27 cellular contexts compared by ENCODE assay signal in genomic region chr12:22535478-22535877, GRCh38. TPM values are rescaled to one million over a fixed set of nuclear protein-coding genes. Genes with fewer than 3 reads are reported as not detected.
DNase-seq lines count a peak whose midpoint lies in the region; ATAC-seq and TF ChIP-seq lines count a peak whose summit lies in the region.
"Had no signal": no experiment of that assay in that cellular context is flagged by ENCODE, and none has a peak within 500 bp of the region (broad histone marks: within the 10 kb centered on the region; RNA-seq: fewer than 3 reads in every experiment).

No MANE protein-coding gene starts in this region.

- no peaks in the 10 kb centered on the region for H3K27me3 ChIP-seq in CD8-positive, alpha-beta T cell (ENCODE audit: insufficient read depth, low read length)
- no peaks in the 10 kb centered on the region for H3K27me3 ChIP-seq in iPS-20b (ENCODE audit: insufficient read depth, low read length)
- H3K27me3 ChIP-seq: SJSA1, transverse colon had no signal

- H3K9ac ChIP-seq in iPS-20b (ENCODE audit: low read depth, low read length): peak overlapping the region; percentile 21; the same call in 1 of the 2 replicates

- in situ Hi-C loops in G401 (cut with HindIII; ENCODE audit: low sequenced_read_pairs): no loop called here

- peaks cover 35% of the 10 kb centered on the region for H3K36me3 Mint-ChIP-seq in activated T-cell treated with anti-CD3 and anti-CD28 coated beads, Interleukin-2, amount 50 U/mL, for 4 hours (ENCODE audit: insufficient read depth)
- H3K36me3 Mint-ChIP-seq in CD8-positive, alpha-beta T cell: peaks cover 53% of the 10 kb centered on the region

- peaks cover 10% of the 10 kb centered on the region for H3K36me3 ChIP-seq in CD8-positive, alpha-beta T cell (ENCODE audit: insufficient read depth, low read length)
- H3K36me3 ChIP-seq in OCI-LY7 (ENCODE audit: insufficient read depth, low read length): peaks cover 66% of the 10 kb centered on the region
- H3K36me3 ChIP-seq in iPS-20b (ENCODE audit: insufficient read depth, low read depth, low read length): peaks cover 45% of the 10 kb centered on the region

- H4K20me1 ChIP-seq in OCI-LY7 (ENCODE audit: insufficient read depth, low read length): peaks cover 9% of the 10 kb centered on the region; the same call in 1 of the 2 replicates

- peaks cover 22% of the 10 kb centered on the region for H3K4me1 ChIP-seq in CD8-positive, alpha-beta T cell (ENCODE audit: insufficient read depth, low read length)
- peaks cover 30% of the 10 kb centered on the region for H3K4me1 ChIP-seq in OCI-LY7 (ENCODE audit: insufficient read depth, low read length, poor library complexity, severe bottlenecking)
- H3K4me1 ChIP-seq in iPS-20b (ENCODE audit: insufficient read depth, low read length): peaks cover 7% of the 10 kb centered on the region; the same call in 1 of the 2 replicates
- H3K4me1 ChIP-seq: Caco-2, SJSA1 had no signal

- no peak overlapping the region for H3K4me3 ChIP-seq in CD8-positive, alpha-beta T cell (ENCODE audit: low read depth, low read length)
- peak overlapping the region; percentile 55 for H3K4me3 ChIP-seq in OCI-LY7 (ENCODE audit: low read depth, low read length, poor library complexity, severe bottlenecking)
- H3K4me3 ChIP-seq in iPS-20b (ENCODE audit: low read length): no peak overlapping the region
- H3K4me3 ChIP-seq: lung, SJSA1, transverse colon had no signal

- peak overlapping the region; percentile 49 for H3K4me3 Mint-ChIP-seq in activated T-cell treated with anti-CD3 and anti-CD28 coated beads, Interleukin-2, amount 50 U/mL, for 4 hours
- H3K4me3 Mint-ChIP-seq in CD8-positive, alpha-beta T cell: no peak overlapping the region
- H3K4me3 Mint-ChIP-seq: B cell; effector memory CD8-positive, alpha-beta T cell; natural killer cell treated with Interleukin-12 subunit alpha and Interleukin-12 subunit beta and Interleukin-15 and Interleukin-18, amount 100 ng/mL, for 72 hours had no signal

- H3K4me2 ChIP-seq in OCI-LY7 (ENCODE audit: low read length): peak overlapping the region; percentile 73

- POLR2A ChIA-PET in CD8-positive, alpha-beta T cell (lab: Charles Lee): interaction anchor here (0.6 to 1.1 kb wide), 3 partner anchors 9 to 1243 kb away, joined by 3 to 4 read pairs (median 3); partner anchors contain the start of gene C2CD5
- POLR2A ChIA-PET in OCI-LY7 (lab: Charles Lee): interaction anchor here (0.6 to 1.0 kb wide), 3 partner anchors 9 to 31 kb away, joined by 3 read pairs; no protein-coding TSS in a partner anchor

- CTCF ChIA-PET in CD8-positive, alpha-beta T cell (lab: Charles Lee): no interaction called here
- CTCF ChIA-PET in OCI-LY7 (lab: Charles Lee; ENCODE audit: unreplicated experiment): no interaction called here

- ATAC-seq in activated T-cell treated with anti-CD3 and anti-CD28 coated beads, Interleukin-2, amount 50 U/mL, for 4 hours: peak; percentile 18 to 54
- peak; percentile 34 for ATAC-seq in CD8-positive, alpha-beta T cell
- ATAC-seq in GM19452 (IDR thresholded peaks at IDR 0.05; ENCODE audit: unreplicated experiment): no peak
- ATAC-seq: effector memory CD8-positive, alpha-beta T cell; natural killer cell treated with Interleukin-12 subunit alpha and Interleukin-12 subunit beta and Interleukin-15 and Interleukin-18, amount 100 ng/mL, for 72 hours had no signal

- H3K27me3 Mint-ChIP-seq in activated T-cell treated with anti-CD3 and anti-CD28 coated beads, Interleukin-2, amount 50 U/mL, for 4 hours (ENCODE audit: low read depth): no peaks in the 10 kb centered on the region
- no peaks in the 10 kb centered on the region for H3K27me3 Mint-ChIP-seq in CD8-positive, alpha-beta T cell (ENCODE audit: low read depth)
- H3K27me3 Mint-ChIP-seq: B cell; effector memory CD8-positive, alpha-beta T cell; natural killer cell treated with Interleukin-12 subunit alpha and Interleukin-12 subunit beta and Interleukin-15 and Interleukin-18, amount 100 ng/mL, for 72 hours had no signal

- H3K9me2 ChIP-seq in OCI-LY7 (ENCODE audit: insufficient read depth, low read length): no peaks in the 10 kb centered on the region

- H3K9me3 ChIP-seq in CD8-positive, alpha-beta T cell (ENCODE audit: low read length): no peaks in the 10 kb centered on the region
- H3K9me3 ChIP-seq in OCI-LY7 (ENCODE audit: low read length): peaks cover 13% of the 10 kb centered on the region
- H3K9me3 ChIP-seq in iPS-20b (ENCODE audit: insufficient read depth, low read depth, low read length): no peaks in the 10 kb centered on the region
- H3K9me3 ChIP-seq: SJSA1, transverse colon had no signal

- DNase-seq in activated T-cell treated with anti-CD3 and anti-CD28 coated beads, Interleukin-2, amount 50 U/mL, for 4 hours: no peak
- DNase-seq in activated T-cell treated with anti-CD3 and anti-CD28 coated beads, Interleukin-2, amount 50 U/mL, for 48 hours: no peak
- no peak for DNase-seq in CD8-positive, alpha-beta T cell
- DNase-seq in OCI-LY7 (ENCODE audit: low spot score): peak; percentile 47
- no peak for DNase-seq in NOMO-1 treated with dmso at 0.1 percent for 144 hours (lab: John Stamatoyannopoulos, UW; ENCODE audit: unreplicated experiment)
- no peak for DNase-seq in G401 (ENCODE audit: low spot score)
- DNase-seq: Caco-2; caudate nucleus; effector memory CD8-positive, alpha-beta T cell; GDM1; HCEC 1CT; hippocampal formation; KBM-7; NCI-H1105; NCI-H187 treated with DMSO at 0.1 percent for 48 hours; NCI-H2171; NCI-H510A; OCI-M1; stimulated activated CD4-positive, alpha-beta T cell treated with anti-CD3 and anti-CD28 coated beads, Interleukin-4, amount 100 ng/mL, for 24 hours; transverse colon had no signal

- H3K4me1 Mint-ChIP-seq in activated T-cell treated with anti-CD3 and anti-CD28 coated beads, Interleukin-2, amount 50 U/mL, for 4 hours (ENCODE audit: low read depth): peaks cover 42% of the 10 kb centered on the region
- peaks cover 50% of the 10 kb centered on the region for H3K4me1 Mint-ChIP-seq in CD8-positive, alpha-beta T cell (ENCODE audit: low read depth)

- TF ChIP-seq CTCF in CD8-positive, alpha-beta T cell (IDR thresholded peaks at IDR 0.05): no peak
- no peak for TF ChIP-seq CTCF in OCI-LY7 (conservative IDR thresholded peaks at IDR 0.05; ENCODE audit: low read length)

- no TSS peak for BruUV-seq in OCI-LY7 (replicated peaks; lab: Mats Ljungman, UMichigan)

- peaks cover 36% of the 10 kb centered on the region; the same call in 1 of the 2 replicates for H3K79me2 ChIP-seq in OCI-LY7 (ENCODE audit: insufficient read depth, low read depth, low read length)

- no peak overlapping the region for H3K27ac Mint-ChIP-seq in CD8-positive, alpha-beta T cell
- H3K27ac Mint-ChIP-seq: B cell; effector memory CD8-positive, alpha-beta T cell had no signal

- intact Hi-C loops in CD8-positive, alpha-beta T cell (cut with DNase I, micrococcal nuclease): no loop called here
- intact Hi-C loops in OCI-LY7 (cut with micrococcal nuclease; ENCODE audit: unreplicated experiment): no loop called here

- H2AFZ ChIP-seq in OCI-LY7 (ENCODE audit: low read length): no peak overlapping the region

- H3K9me3 Mint-ChIP-seq in activated T-cell treated with anti-CD3 and anti-CD28 coated beads, Interleukin-2, amount 50 U/mL, for 4 hours: no peaks in the 10 kb centered on the region
- H3K9me3 Mint-ChIP-seq in CD8-positive, alpha-beta T cell: no peaks in the 10 kb centered on the region
- H3K9me3 Mint-ChIP-seq: effector memory CD8-positive, alpha-beta T cell; natural killer cell treated with Interleukin-12 subunit alpha and Interleukin-12 subunit beta and Interleukin-15 and Interleukin-18, amount 100 ng/mL, for 72 hours had no signal

- no peak overlapping the region for H3K27ac ChIP-seq in CD8-positive, alpha-beta T cell (ENCODE audit: low read depth, low read length)
- peak overlapping the region; percentile 50 for H3K27ac ChIP-seq in OCI-LY7 (ENCODE audit: low read depth, low read length, poor library complexity, severe bottlenecking)
- no peak overlapping the region for H3K27ac ChIP-seq in iPS-20b (ENCODE audit: low read length)
- H3K27ac ChIP-seq: RWPE1, SJSA1, transverse colon had no signal

RNA-seq across cellular contexts. Expression of gene C2CD5, which starts 8.9 kb away (rescaled TPM):
- total RNA-seq in activated T-cell treated with anti-CD3 and anti-CD28 coated beads, Interleukin-2, amount 50 U/mL, for 4 hours: 10 to 100 TPM; 19.5 to 20.2 (median 19.8) TPM
- 10 to 100 TPM; 19.5 to 24.4 TPM for total RNA-seq in CD8-positive, alpha-beta T cell
- 19.7 and 28.4 TPM in 2 replicates for total RNA-seq in OCI-LY7 (2014; rRNA removed; shearing (Covaris generic))
- total RNA-seq in OCI-LY7 (2022): 50.2 and 61.8 TPM in 2 replicates
- 43.9 and 48.2 TPM in 2 replicates for total RNA-seq in G401 (2014; rRNA removed; shearing (Covaris generic))
